In genomic region chr7:20159226-20159747, GRCh38 we compare ENCODE assay signal across 16 cellular contexts. TPM values are rescaled to one million over a fixed set of nuclear protein-coding genes. Genes with fewer than 3 reads are reported as not detected.
DNase-seq lines count a peak whose midpoint lies in the region; ATAC-seq lines count a peak whose summit lies in the region.
"Had no signal": no experiment of that assay in that cellular context is flagged by ENCODE, and none has a peak within 500 bp of the region (broad histone marks: within the 10 kb centered on the region; RNA-seq: fewer than 3 reads in every experiment).

No MANE protein-coding gene starts in this region.

- ATAC-seq in memory B cell (ENCODE audit: low read depth) = no peak
- ATAC-seq in sciatic nerve = peak; percentile 80
- ATAC-seq in activated naive CD8-positive, alpha-beta T cell treated with anti-CD3 and anti-CD28 coated beads, Interleukin-2, amount 50 U/mL, for 24 hours = no peak
- ATAC-seq: A549, HepG2 had no signal

- peaks cover 5% of the 10 kb centered on the region for H3K36me3 Mint-ChIP-seq in memory B cell
- H3K36me3 Mint-ChIP-seq in activated naive CD8-positive, alpha-beta T cell treated with anti-CD3 and anti-CD28 coated beads, Interleukin-2, amount 50 U/mL, for 24 hours (ENCODE audit: low read depth) = no peaks in the 10 kb centered on the region

- no peaks in the 10 kb centered on the region for H3K9me3 Mint-ChIP-seq in memory B cell
- H3K9me3 Mint-ChIP-seq in activated naive CD8-positive, alpha-beta T cell treated with anti-CD3 and anti-CD28 coated beads, Interleukin-2, amount 50 U/mL, for 24 hours = no peaks in the 10 kb centered on the region
- H3K9me3 Mint-ChIP-seq: CD4-positive, alpha-beta T cell; H9; IgD-negative memory B cell had no signal

- no peak overlapping the region for H3K4me3 Mint-ChIP-seq in memory B cell
- no peak overlapping the region for H3K4me3 Mint-ChIP-seq in activated naive CD8-positive, alpha-beta T cell treated with anti-CD3 and anti-CD28 coated beads, Interleukin-2, amount 50 U/mL, for 24 hours
- H3K4me3 Mint-ChIP-seq: CD4-positive, alpha-beta T cell; H9 had no signal

- intact Hi-C loops in sciatic nerve (cut with DNase I) = no loop called here

- H3K27ac Mint-ChIP-seq in memory B cell = peak overlapping the region; percentile 31
- H3K27ac Mint-ChIP-seq in activated naive CD8-positive, alpha-beta T cell treated with anti-CD3 and anti-CD28 coated beads, Interleukin-2, amount 50 U/mL, for 24 hours = no peak overlapping the region
- H3K27ac Mint-ChIP-seq: CD4-positive, alpha-beta T cell had no signal

- in situ Hi-C loops in SK-MEL-5 (cut with HindIII; ENCODE audit: low pct_unique_long_range_greater_than_20kb, low sequenced_read_pairs) = no loop called here

- H3K27me3 Mint-ChIP-seq in memory B cell = no peaks in the 10 kb centered on the region
- H3K27me3 Mint-ChIP-seq in activated naive CD8-positive, alpha-beta T cell treated with anti-CD3 and anti-CD28 coated beads, Interleukin-2, amount 50 U/mL, for 24 hours = no peaks in the 10 kb centered on the region
- H3K27me3 Mint-ChIP-seq: CD4-positive, alpha-beta T cell; IgD-negative memory B cell had no signal

- peaks cover 3% of the 10 kb centered on the region for H3K4me1 Mint-ChIP-seq in memory B cell
- H3K4me1 Mint-ChIP-seq in activated naive CD8-positive, alpha-beta T cell treated with anti-CD3 and anti-CD28 coated beads, Interleukin-2, amount 50 U/mL, for 24 hours = no peaks in the 10 kb centered on the region

- DNase-seq in COLO829 (ENCODE audit: low spot score) (peak; percentile 64), SK-MEL-5 (ENCODE audit: low read depth, low spot score) (peak; percentile 100), memory B cell (ENCODE audit: low spot score in 2 of 2) (no peak), sciatic nerve (ENCODE audit: low spot score) (no peak), SIG-M5 (lab: John Stamatoyannopoulos, UW) (no peak)
- no peak for DNase-seq in activated naive CD8-positive, alpha-beta T cell treated with anti-CD3 and anti-CD28 coated beads, Interleukin-2, amount 50 U/mL, for 24 hours
- DNase-seq in central memory CD4-positive, alpha-beta T cell = no peak
- DNase-seq: CD4-positive, alpha-beta T cell; DMS79 treated with DMSO at 0.1 percent for 48 hours; GF-D8; GOT3; H9 had no signal

RNA-seq across cellular contexts. Expression of gene MACC1, which starts 57.9 kb away (rescaled TPM):
- total RNA-seq in SK-MEL-5 (2014; rRNA removed; shearing (Covaris generic)) = 1.2 and 1.4 TPM in 2 replicates
- 0.41 and 0.44 TPM in 2 replicates for polyA plus RNA-seq in SK-MEL-5 (2015; cell fraction: cytosol; rRNA removed)
- polyA plus RNA-seq in SK-MEL-5 (2015; cell fraction: nucleus; rRNA removed) = 1.8 and 3.2 TPM in 2 replicates
- 0.98 TPM for total RNA-seq in sciatic nerve
- polyA plus RNA-seq: BJ, HepG2 had no signal

Comparison
In these comparisons a context has a peak if more than half of its experiments do, and no peak if none do; other contexts are left out.
1. DNase-seq: peak in COLO829 (single experiment) and SK-MEL-5 (single experiment); none in memory B cell (0 of 2), sciatic nerve (single experiment), SIG-M5 (single experiment), activated naive CD8-positive, alpha-beta T cell treated with anti-CD3 and anti-CD28 coated beads, Interleukin-2, amount 50 U/mL, for 24 hours (single experiment) and central memory CD4-positive, alpha-beta T cell (single experiment).